In genomic region chr3:167749209-167749608, GRCh38 we compare ENCODE assay signal across 30 cellular contexts.
"Had no signal": no experiment of that assay in that cellular context is flagged by ENCODE, and none has a peak within 500 bp of the region (broad histone marks: within the 10 kb centered on the region; RNA-seq: fewer than 3 reads in every experiment).

No MANE protein-coding gene starts in this region.

- H3K36me3 Mint-ChIP-seq: activated naive CD8-positive, alpha-beta T cell; natural killer cell treated with Interleukin-12 subunit alpha and Interleukin-12 subunit beta and Interleukin-15 and Interleukin-18, amount 100 ng/mL, for 72 hours; WTC11 had no signal

- H3K27me3 Mint-ChIP-seq: activated CD4-positive, alpha-beta T cell treated with anti-CD3 and anti-CD28 coated beads for 36 hours; activated naive CD8-positive, alpha-beta T cell; activated T-cell treated with anti-CD3 and anti-CD28 coated beads, Interleukin-2, amount 50 U/mL, for 24 hours; activated T-helper 17 cell treated with anti-CD3 and anti-CD28 coated beads, Interleukin-2, amount 50 U/mL, for 72 hours; natural killer cell treated with Interleukin-12 subunit alpha and Interleukin-12 subunit beta and Interleukin-15 and Interleukin-18, amount 100 ng/mL, for 72 hours; stimulated activated naive CD8-positive, alpha-beta T cell treated with anti-CD3 and anti-CD28 coated beads, Interleukin-15, Interleukin-2, amounts not matched to agents 100 ng/mL and 50 ng/mL, for 24 hours had no signal

- H3K27ac ChIP-seq: adrenal gland, epithelial cell of prostate, gastroesophageal sphincter, neutrophil, ovary, psoas muscle, right atrium auricular region, thyroid gland, upper lobe of right lung had no signal

- H3K36me3 ChIP-seq: adrenal gland, gastroesophageal sphincter, neutrophil, ovary, right atrium auricular region, spleen, thyroid gland, upper lobe of right lung had no signal

- H3K27ac Mint-ChIP-seq: activated CD4-positive, alpha-beta T cell treated with anti-CD3 and anti-CD28 coated beads for 36 hours; activated naive CD8-positive, alpha-beta T cell; activated T-cell treated with anti-CD3 and anti-CD28 coated beads, Interleukin-2, amount 50 U/mL, for 24 hours; activated T-helper 17 cell treated with anti-CD3 and anti-CD28 coated beads, Interleukin-2, amount 50 U/mL, for 72 hours; endodermal cell; natural killer cell treated with Interleukin-12 subunit alpha and Interleukin-12 subunit beta and Interleukin-15 and Interleukin-18, amount 100 ng/mL, for 72 hours; WTC11 had no signal

- DNase-seq: activated CD4-positive, alpha-beta T cell treated with anti-CD3 and anti-CD28 coated beads for 36 hours; activated CD4-positive, alpha-beta T cell treated with anti-CD3 and anti-CD28 coated beads, Interleukin-2, amount 50 U/mL, for 4 hours; activated CD8-positive, alpha-beta memory T cell treated with anti-CD3 and anti-CD28 coated beads for 24 hours; activated CD8-positive, alpha-beta memory T cell treated with anti-CD3 and anti-CD28 coated beads, Interleukin-2, amount 50 U/mL, for 4 hours; activated T-cell treated with anti-CD3 and anti-CD28 coated beads, Interleukin-2, amount 50 U/mL, for 24 hours; adrenal gland; cortex of kidney; endodermal cell; head of caudate nucleus; hypothalamus; left ventricle myocardium superior; mammary epithelial cell; midbrain; ovary; psoas muscle; spleen; stimulated activated CD4-positive, alpha-beta T cell treated with anti-CD3 and anti-CD28 coated beads, Interleukin-4, amount 100 ng/mL, for 1 hour; substantia nigra; T-helper 9 cell; thyroid gland; upper lobe of right lung had no signal

- H3K4me1 ChIP-seq: adrenal gland, gastroesophageal sphincter, psoas muscle, right atrium auricular region, thyroid gland, upper lobe of right lung had no signal

- H3K9me3 ChIP-seq: adrenal gland, gastroesophageal sphincter, neutrophil, ovary, psoas muscle, right atrium auricular region, spleen, thyroid gland, upper lobe of right lung had no signal

- ATAC-seq: activated CD4-positive, alpha-beta T cell treated with anti-CD3 and anti-CD28 coated beads for 36 hours; activated T-helper 17 cell treated with anti-CD3 and anti-CD28 coated beads, Interleukin-2, amount 50 U/mL, for 72 hours; gastroesophageal sphincter; natural killer cell treated with Interleukin-12 subunit alpha and Interleukin-12 subunit beta and Interleukin-15 and Interleukin-18, amount 100 ng/mL, for 72 hours; psoas muscle; upper lobe of right lung; WTC11 had no signal

- H3K9me3 Mint-ChIP-seq: activated T-cell treated with anti-CD3 and anti-CD28 coated beads, Interleukin-2, amount 50 U/mL, for 24 hours; activated T-helper 17 cell treated with anti-CD3 and anti-CD28 coated beads, Interleukin-2, amount 50 U/mL, for 72 hours; endodermal cell; natural killer cell treated with Interleukin-12 subunit alpha and Interleukin-12 subunit beta and Interleukin-15 and Interleukin-18, amount 100 ng/mL, for 72 hours; stimulated activated naive CD8-positive, alpha-beta T cell treated with anti-CD3 and anti-CD28 coated beads, Interleukin-15, Interleukin-2, amounts not matched to agents 100 ng/mL and 50 ng/mL, for 24 hours; WTC11 had no signal

- H3K4me3 ChIP-seq: adrenal gland, gastroesophageal sphincter, ovary, psoas muscle, right atrium auricular region, spleen, thyroid gland, upper lobe of right lung had no signal

- H3K4me3 Mint-ChIP-seq: activated CD4-positive, alpha-beta T cell treated with anti-CD3 and anti-CD28 coated beads for 36 hours; activated naive CD8-positive, alpha-beta T cell; activated T-cell treated with anti-CD3 and anti-CD28 coated beads, Interleukin-2, amount 50 U/mL, for 24 hours; activated T-helper 17 cell treated with anti-CD3 and anti-CD28 coated beads, Interleukin-2, amount 50 U/mL, for 72 hours; endodermal cell; natural killer cell treated with Interleukin-12 subunit alpha and Interleukin-12 subunit beta and Interleukin-15 and Interleukin-18, amount 100 ng/mL, for 72 hours; stimulated activated naive CD8-positive, alpha-beta T cell treated with anti-CD3 and anti-CD28 coated beads, Interleukin-15, Interleukin-2, amounts not matched to agents 100 ng/mL and 50 ng/mL, for 24 hours; WTC11 had no signal

- H3K4me1 Mint-ChIP-seq: WTC11 had no signal
